1 cellular context compared by ENCODE assay signal in genomic region chr17:40412880-40413279, GRCh38.
TF ChIP-seq lines count a peak whose summit lies in the region.

No MANE protein-coding gene starts in this region.

TF ChIP-seq in WTC11, 78 proteins besides CTCF, POLR2A, EP300 and RAD21 (continued from another document):
- TF ChIP-seq STAT6 (CRISPR knock-in tag; conservative IDR thresholded peaks at IDR 0.05; ENCODE audit: low read depth), result no peak
- TF ChIP-seq FOXP4 (CRISPR knock-in tag; IDR thresholded peaks at IDR 0.05), result no peak
- TF ChIP-seq MAX (CRISPR knock-in tag; IDR thresholded peaks at IDR 0.05), result no peak
- no peak for TF ChIP-seq IRF2 (CRISPR knock-in tag; IDR thresholded peaks at IDR 0.05; ENCODE audit: borderline replicate concordance, low read depth)
- no peak for TF ChIP-seq TEAD4 (CRISPR knock-in tag; IDR thresholded peaks at IDR 0.05)
- no peak for TF ChIP-seq USF2 (CRISPR knock-in tag; IDR thresholded peaks at IDR 0.05)
- no peak for TF ChIP-seq ZNF138 (CRISPR knock-in tag; conservative IDR thresholded peaks at IDR 0.05)
- no peak for TF ChIP-seq ZNF532 (CRISPR knock-in tag; IDR thresholded peaks at IDR 0.05; ENCODE audit: borderline replicate concordance)
- TF ChIP-seq ZSCAN18 (CRISPR knock-in tag; IDR thresholded peaks at IDR 0.05), result no peak
- TF ChIP-seq SMAD3 (CRISPR knock-in tag; IDR thresholded peaks at IDR 0.05; ENCODE audit: borderline replicate concordance), result no peak
TF ChIP-seq in WTC11: peak in this region for 0.
